ENCODE assay signal across 34 cellular contexts in the genomic region with DNA sequence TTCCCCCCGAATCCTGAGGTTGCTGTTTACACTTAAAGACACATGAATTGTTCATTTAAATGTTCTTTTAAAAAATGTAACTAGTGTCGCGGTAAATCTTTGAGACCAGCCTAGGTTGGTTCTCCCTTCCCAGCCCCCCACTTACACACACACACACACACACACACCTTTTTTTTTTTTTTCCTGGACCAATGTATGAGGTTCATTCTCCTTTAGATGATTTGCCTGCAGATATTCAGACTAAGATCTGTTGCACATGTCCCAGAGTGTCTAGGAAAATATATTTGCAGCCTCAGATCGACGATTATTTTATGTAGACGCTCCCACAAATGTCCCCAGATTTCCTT. TPM values are rescaled to one million over a fixed set of nuclear protein-coding genes. Genes with fewer than 3 reads are reported as not detected.
A peak's percentile ranks its signal among the peaks of the same experiment; 100 is the strongest.
DNase-seq lines count a peak whose midpoint lies in the region; ATAC-seq, FAIRE-seq and TF ChIP-seq lines count a peak whose summit lies in the region.
"Had no signal": no experiment of that assay in that cellular context is flagged by ENCODE, and none has a peak within 500 bp of the region (broad histone marks: within the 10 kb centered on the region; RNA-seq: fewer than 3 reads in every experiment).

No MANE protein-coding gene starts in this region.

- no peak overlapping the region for H3K9ac ChIP-seq in neural progenitor cell

- no peak for DNase-seq in H7
- no peak for DNase-seq in hepatocyte (ENCODE audit: low spot score)
- DNase-seq in neural progenitor cell (ENCODE audit: low spot score): no peak
- DNase-seq in sciatic nerve (ENCODE audit: low spot score): no peak
- DNase-seq in NCI-H146 treated with DMSO at 0.1 percent for 48 hours (lab: John Stamatoyannopoulos, UW; ENCODE audit: unreplicated experiment): no peak
- no peak for DNase-seq in pancreas
- no peak for DNase-seq in NCI-H526 (lab: John Stamatoyannopoulos, UW)
- DNase-seq: activated B cell treated with CpG ODN at 0.5 μM for 24 hours; activated effector memory CD4-positive, alpha-beta T cell treated with anti-CD3 and anti-CD28 coated beads, Interleukin-2, amount 50 U/mL, for 16 hours; activated T-cell treated with anti-CD3 and anti-CD28 coated beads, Interleukin-2, amount 50 U/mL, for 24 hours; CD4-positive, alpha-beta T cell; effector memory CD4-positive, alpha-beta T cell; erythroblast; GOT3; lower lobe of right lung; mucosa of descending colon; NCI-H1417 treated with DMSO at 0.1 percent for 48 hours; NCI-H2107; NCI-H345; NCI-H748 treated with DMSO at 0.1 percent for 48 hours; right lobe of liver; SJCRH30; stimulated activated CD4-positive, alpha-beta T cell treated with anti-CD3 and anti-CD28 coated beads, Interleukin-4, amount 100 ng/mL, for 4 hours; SW 1271; T1000 had no signal

- WGBS in hepatocyte (ENCODE audit: low lambda C conversion rate, missing lambda C conversion rate): 22% methylated on average over 6 of the region's 6 CpGs
- 7 to 13% methylated on average over 6 of the region's 6 CpGs for WGBS in pancreas, 2 donors

- no peak overlapping the region for H3K27ac Mint-ChIP-seq in neural progenitor cell
- H3K27ac Mint-ChIP-seq: activated B cell treated with CpG ODN at 0.5 μM for 24 hours; activated naive CD8-positive, alpha-beta T cell; activated T-cell treated with anti-CD3 and anti-CD28 coated beads, Interleukin-2, amount 50 U/mL, for 24 hours; CD4-positive, alpha-beta T cell; natural killer cell treated with Interleukin-12 subunit alpha and Interleukin-12 subunit beta and Interleukin-15 and Interleukin-18, amount 100 ng/mL, for 72 hours had no signal

- H3K4me3 ChIP-seq in H7 (ENCODE audit: insufficient read depth, low read depth, low read length) (peak overlapping the region; percentile 36), hepatocyte (no peak overlapping the region), neural progenitor cell (peak overlapping the region; percentile 55), pancreas (no peak overlapping the region)
- H3K4me3 ChIP-seq: lower lobe of right lung, mucosa of descending colon, right lobe of liver, SJCRH30, tibial nerve had no signal

- H3K4me3 Mint-ChIP-seq in neural progenitor cell: peak overlapping the region; percentile 82
- H3K4me3 Mint-ChIP-seq: activated B cell treated with CpG ODN at 0.5 μM for 24 hours; activated naive CD8-positive, alpha-beta T cell; activated T-cell treated with anti-CD3 and anti-CD28 coated beads, Interleukin-2, amount 50 U/mL, for 24 hours; CD4-positive, alpha-beta T cell; natural killer cell treated with Interleukin-12 subunit alpha and Interleukin-12 subunit beta and Interleukin-15 and Interleukin-18, amount 100 ng/mL, for 72 hours had no signal

- H3F3A ChIP-seq in neural progenitor cell (ENCODE audit: low read depth): peaks cover 13% of the 10 kb centered on the region

- H3K9me3 Mint-ChIP-seq in neural progenitor cell: no peaks in the 10 kb centered on the region
- H3K9me3 Mint-ChIP-seq: activated B cell treated with CpG ODN at 0.5 μM for 24 hours had no signal

- H4K20me1 ChIP-seq in hepatocyte (ENCODE audit: insufficient read depth, poor library complexity, severe bottlenecking): no peaks in the 10 kb centered on the region
- peaks cover 26% of the 10 kb centered on the region for H4K20me1 ChIP-seq in neural progenitor cell (ENCODE audit: low read depth)

- H3K27me3 Mint-ChIP-seq in neural progenitor cell (ENCODE audit: insufficient read depth, low read depth): peaks cover 26% of the 10 kb centered on the region

- peak overlapping the region; percentile 64 for H3K4me2 ChIP-seq in hepatocyte
- peak overlapping the region; percentile 84 for H3K4me2 ChIP-seq in neural progenitor cell

- no peaks in the 10 kb centered on the region for H3K36me3 ChIP-seq in H7 (replicated peaks; ENCODE audit: control insufficient read depth, insufficient read depth, low read length)
- H3K36me3 ChIP-seq in hepatocyte (replicated peaks; ENCODE audit: insufficient read depth, low read depth): no peaks in the 10 kb centered on the region
- no peaks in the 10 kb centered on the region for H3K36me3 ChIP-seq in neural progenitor cell
- no peaks in the 10 kb centered on the region for H3K36me3 ChIP-seq in pancreas
- H3K36me3 ChIP-seq: lower lobe of right lung, right lobe of liver, SJCRH30, tibial nerve had no signal

- H3K27me3 ChIP-seq in H7 (ENCODE audit: control insufficient read depth, insufficient read depth, low read length) (peaks cover 32% of the 10 kb centered on the region), hepatocyte (peaks cover 66% of the 10 kb centered on the region), neural progenitor cell (peaks cover 78% of the 10 kb centered on the region), pancreas (peaks cover 5 to 56% (median 17%) of the 10 kb centered on the region in 4 donors)
- H3K27me3 ChIP-seq: SJCRH30 had no signal

- no peaks in the 10 kb centered on the region for H3K36me3 Mint-ChIP-seq in neural progenitor cell
- H3K36me3 Mint-ChIP-seq: natural killer cell treated with Interleukin-12 subunit alpha and Interleukin-12 subunit beta and Interleukin-15 and Interleukin-18, amount 100 ng/mL, for 72 hours had no signal

- H3K4me1 Mint-ChIP-seq in neural progenitor cell: peaks cover 23% of the 10 kb centered on the region
- H3K4me1 Mint-ChIP-seq: activated B cell treated with CpG ODN at 0.5 μM for 24 hours had no signal

- no peaks in the 10 kb centered on the region for H3K9me2 ChIP-seq in hepatocyte (replicated peaks; ENCODE audit: insufficient read depth)

- FAIRE-seq in pancreas (lab: Jason Lieb, UNC): no peak
- FAIRE-seq: colon, D721Med, GM18507, GM19239 had no signal

- H3K4me1 ChIP-seq in hepatocyte (ENCODE audit: insufficient read depth) (peaks cover 5% of the 10 kb centered on the region), neural progenitor cell (peaks cover 22% of the 10 kb centered on the region), pancreas (no peaks in the 10 kb centered on the region)
- H3K4me1 ChIP-seq: right lobe of liver, SJCRH30 had no signal

- H2AFZ ChIP-seq in hepatocyte: no peak overlapping the region
- H2AFZ ChIP-seq in neural progenitor cell (replicated peaks): no peak overlapping the region

- peak overlapping the region; percentile 24; the same call in 1 of the 2 replicates for H3K27ac ChIP-seq in VCaP
- H3K27ac ChIP-seq in hepatocyte: no peak overlapping the region
- no peak overlapping the region for H3K27ac ChIP-seq in neural progenitor cell
- no peak overlapping the region for H3K27ac ChIP-seq in pancreas
- H3K27ac ChIP-seq: lower lobe of right lung, right lobe of liver, SJCRH30, tibial nerve had no signal

- H3K79me2 ChIP-seq in hepatocyte (no peaks in the 10 kb centered on the region), neural progenitor cell (ENCODE audit: low read depth) (no peaks in the 10 kb centered on the region)

- intact Hi-C loops in sciatic nerve (cut with DNase I) (no loop called here), pancreas (cut with DNase I) (no loop called here)

- H3K9me3 ChIP-seq in hepatocyte (ENCODE audit: low read depth): no peaks in the 10 kb centered on the region
- no peaks in the 10 kb centered on the region for H3K9me3 ChIP-seq in neural progenitor cell (ENCODE audit: low read depth)
- no peaks in the 10 kb centered on the region for H3K9me3 ChIP-seq in pancreas
- H3K9me3 ChIP-seq: lower lobe of right lung, mucosa of descending colon, right lobe of liver, SJCRH30, tibial nerve had no signal

- no peak for TF ChIP-seq CTCF in VCaP (conservative IDR thresholded peaks at IDR 0.05)
- no peak for TF ChIP-seq CTCF in hepatocyte (IDR thresholded peaks at IDR 0.05; ENCODE audit: poor library complexity)
- TF ChIP-seq CTCF in neural progenitor cell (IDR thresholded peaks at IDR 0.05): no peak
- no peak for TF ChIP-seq CTCF in pancreas (IDR thresholded peaks at IDR 0.05)

- ATAC-seq in sciatic nerve: no peak
- no peak for ATAC-seq in pancreas
- ATAC-seq: lower lobe of right lung; mucosa of descending colon; natural killer cell treated with Interleukin-12 subunit alpha and Interleukin-12 subunit beta and Interleukin-15 and Interleukin-18, amount 100 ng/mL, for 72 hours had no signal

RNA-seq across cellular contexts. Expression of gene ELAVL2, which starts 4.4 kb away (rescaled TPM):
- total RNA-seq in H7 (2014; rRNA removed; shearing (Covaris generic)): 14.2 and 25.9 TPM in 2 replicates
- total RNA-seq in hepatocyte (0.24 and 0.93 TPM in 2 replicates), neural progenitor cell (ENCODE audit: low replicate concordance) (17.1 and 21.1 TPM in 2 replicates), sciatic nerve (0.40 TPM), pancreas (under 1 TPM in 2 of 6 donors, not detected in 4; 0.12 to 0.19 TPM)
- polyA plus RNA-seq in hepatocyte (1.4 TPM in 1 of 2 replicates, not detected in the other), pancreas (under 1 TPM in 1 of 2 donors, not detected in 1; 0.02 TPM)
- total RNA-seq: activated B cell treated with CpG ODN at 0.5 μM for 24 hours; CD4-positive, alpha-beta T cell; Daoy; lower lobe of right lung; natural killer cell treated with Interleukin-12 subunit alpha and Interleukin-12 subunit beta and Interleukin-15 and Interleukin-18, amount 100 ng/mL, for 72 hours; right lobe of liver had no signal

Comparison
In these comparisons a context has a peak if more than half of its experiments do, and no peak if none do; other contexts are left out.
1. H3K4me3 ChIP-seq: peak in H7 (single experiment) and neural progenitor cell (single experiment); none in hepatocyte (single experiment) and pancreas (0 of 4).